In genomic region chr1:155202731-155203515, GRCh38 we compare ENCODE assay signal across 21 cellular contexts. TPM values are rescaled to one million over a fixed set of nuclear protein-coding genes. Genes with fewer than 3 reads are reported as not detected.
DNase-seq lines count a peak whose midpoint lies in the region; ATAC-seq, FAIRE-seq and TF ChIP-seq lines count a peak whose summit lies in the region.
"Had no signal": no experiment of that assay in that cellular context is flagged by ENCODE, and none has a peak within 500 bp of the region (broad histone marks: within the 10 kb centered on the region; RNA-seq: fewer than 3 reads in every experiment).

No MANE protein-coding gene starts in this region.

- H3K4me1 ChIP-seq in heart right ventricle (peaks cover 4 to 17% (median 15%) of the 10 kb centered on the region in 9 donors), K562 (replicated peaks in 1 of 2; ENCODE audit: control insufficient read depth in 2 of 2, insufficient read depth in 2 of 2, low read length in 2 of 2) (peaks cover 13 to 22% of the 10 kb centered on the region in 2 experiments), lower lobe of right lung (peaks cover 15% of the 10 kb centered on the region), gastrocnemius medialis (peaks cover 5 to 14% of the 10 kb centered on the region in 2 donors)

- H2AFZ ChIP-seq in K562 (ENCODE audit: low read depth, low read length), result no peak overlapping the region
- H2AFZ ChIP-seq: GM23338 had no signal

- no peaks in the 10 kb centered on the region for H3K79me2 ChIP-seq in K562 (ENCODE audit: control insufficient read depth, insufficient read depth, low read length)

- no peaks in the 10 kb centered on the region for H3K27me3 ChIP-seq in heart right ventricle
- H3K27me3 ChIP-seq in K562 (ENCODE audit: control insufficient read depth in 2 of 2, insufficient read depth in 2 of 2, low read length in 2 of 2), result no peaks in the 10 kb centered on the region
- no peaks in the 10 kb centered on the region for H3K27me3 ChIP-seq in lower lobe of right lung (ENCODE audit: low read depth)
- H3K27me3 ChIP-seq in gastrocnemius medialis, result no peaks in the 10 kb centered on the region

- peak; percentile 68 for DNase-seq in cardiac septum (ENCODE audit: low spot score)
- no peak for DNase-seq in heart right ventricle
- no peak for DNase-seq in K562 (ENCODE audit: extremely low read depth in 1 of 4, low spot score in 3 of 4)
- peak; percentile 32 for DNase-seq in lower lobe of right lung
- DNase-seq in gastrocnemius medialis, result no peak
- DNase-seq in GM13977 (ENCODE audit: low spot score), result no peak
- DNase-seq: CD4-positive, CD25-positive, alpha-beta regulatory T cell; EL; KBM-7; MV-4-11; NCI-H1436; NCI-H2029; NCI-H2171; NCI-H446; NCI-H69; NK-92 treated with Interleukin-12 subunit alpha and Interleukin-12 subunit beta, amount 100 ng/mL, for 24 hours; SIG-M5 had no signal

- FAIRE-seq in K562 (lab: Jason Lieb, UNC), result no peak
- FAIRE-seq: GM19239 had no signal

- H3K9me1 ChIP-seq in K562 (ENCODE audit: control insufficient read depth, insufficient read depth, low read length), result no peaks in the 10 kb centered on the region

- H3K4me2 ChIP-seq in K562 (ENCODE audit: insufficient read depth, low read length), result no peak overlapping the region
- H3K4me2 ChIP-seq: GM23338 had no signal

- TF ChIP-seq RAD21 in K562 (CRISPR knock-in tag; conservative IDR thresholded peaks at IDR 0.05 in 1 of 2, IDR thresholded peaks at IDR 0.05 in 1 of 2), result no peak

- peaks cover 0 to 14% (median 0%) of the 10 kb centered on the region in 9 donors for H3K36me3 ChIP-seq in heart right ventricle
- H3K36me3 ChIP-seq in K562 (ENCODE audit: control insufficient read depth, insufficient read depth, low read length), result peaks cover 14% of the 10 kb centered on the region; the same call in 2 of the 3 replicates
- H3K36me3 ChIP-seq in lower lobe of right lung, result peaks cover 19% of the 10 kb centered on the region
- no peaks in the 10 kb centered on the region for H3K36me3 ChIP-seq in gastrocnemius medialis

- POLR2A ChIA-PET in K562 (lab: Yijun Ruan, JAX), result no interaction called here

- CTCF ChIA-PET in K562 (lab: Yijun Ruan, JAX; ENCODE audit: low intra/inter-chr PET ratio), result no interaction called here

- TF ChIP-seq POLR2A in K562 (conservative IDR thresholded peaks at IDR 0.05) (no peak), gastrocnemius medialis (IDR thresholded peaks at IDR 0.05) (no peak)

- ATAC-seq in heart right ventricle, result no peak
- ATAC-seq in K562, result no peak
- no peak for ATAC-seq in lower lobe of right lung
- ATAC-seq in GM21717 (IDR thresholded peaks at IDR 0.05; ENCODE audit: unreplicated experiment), result no peak
- no peak for ATAC-seq in gastrocnemius medialis
- ATAC-seq: GM23338 had no signal

- BruUV-seq in K562 (replicated peaks; lab: Mats Ljungman, UMichigan), result no TSS peak

- H3K9me3 ChIP-seq in heart right ventricle (no peaks in the 10 kb centered on the region), K562 (replicated peaks; ENCODE audit: control insufficient read depth, insufficient read depth, low read depth, low read length) (no peaks in the 10 kb centered on the region), lower lobe of right lung (no peaks in the 10 kb centered on the region), gastrocnemius medialis (no peaks in the 10 kb centered on the region)
- H3K9me3 ChIP-seq: Caco-2 had no signal

- TF ChIP-seq EP300 in K562 (IDR thresholded peaks at IDR 0.05; ENCODE audit: low read length), result no peak

- H3K27ac ChIP-seq in heart right ventricle, result no peak overlapping the region
- H3K27ac ChIP-seq in K562 (ENCODE audit: extremely low read depth, low read depth, low read length), result no peak overlapping the region
- H3K27ac ChIP-seq in lower lobe of right lung, result no peak overlapping the region
- no peak overlapping the region for H3K27ac ChIP-seq in gastrocnemius medialis

- TF ChIP-seq CTCF in heart right ventricle (IDR thresholded peaks at IDR 0.05) (no peak), K562 (IDR thresholded peaks at IDR 0.05 in 2 of 3, conservative IDR thresholded peaks at IDR 0.05 in 1 of 3; ENCODE audit: insufficient read depth in 2 of 3, low read depth in 1 of 3, low read length in 3 of 3) (no peak), lower lobe of right lung (IDR thresholded peaks at IDR 0.05) (no peak), gastrocnemius medialis (IDR thresholded peaks at IDR 0.05 in 4 of 5, conservative IDR thresholded peaks at IDR 0.05 in 1 of 5) (no peak), GM13977 (IDR thresholded peaks at IDR 0.05; ENCODE audit: extremely low read depth, insufficient read depth, missing control alignments) (no peak)

- no peaks in the 10 kb centered on the region for H4K20me1 ChIP-seq in K562 (replicated peaks; ENCODE audit: control insufficient read depth, insufficient read depth, low read length)

- WGBS in heart right ventricle, 2 donors, result 91 to 92% methylated on average over 19 of the region's 19 CpGs
- 82% methylated on average over 18 of the region's 19 CpGs for WGBS in K562 (ENCODE audit: insufficient coverage, low coverage, missing lambda C conversion rate)

- peak overlapping the region in 1 of 2 experiments; percentile 82; a peak in 1 of 4 replicates for H3K9ac ChIP-seq in K562 (ENCODE audit: insufficient read depth in 1 of 2, low read depth in 2 of 2, low read length in 2 of 2)

- in situ Hi-C loops in K562 (cut with MboI) (no loop called here), gastrocnemius medialis (cut with MboI; ENCODE audit: low sequenced_read_pairs in 4 of 4) (no loop called here), GM13977 (cut with MboI; ENCODE audit: low pct_unique_long_range_greater_than_20kb, low sequenced_read_pairs, unreplicated experiment) (no loop called here)

- H3K4me3 ChIP-seq in heart right ventricle, result no peak overlapping the region
- no peak overlapping the region for H3K4me3 ChIP-seq in K562
- H3K4me3 ChIP-seq in lower lobe of right lung, result no peak overlapping the region
- no peak overlapping the region for H3K4me3 ChIP-seq in gastrocnemius medialis
- H3K4me3 ChIP-seq: GM23338 had no signal

- intact Hi-C loops in cardiac septum (cut with DNase I) (no loop called here), heart right ventricle (cut with DNase I) (loop anchor here in 1 of 10 donors (10.0 kb wide), 1 partner anchor 392 kb away; no protein-coding TSS in a partner anchor), K562 (cut with micrococcal nuclease) (no loop called here), lower lobe of right lung (cut with DNase I) (no loop called here), gastrocnemius medialis (cut with DNase I; ENCODE audit: low total_unique reads) (no loop called here)

RNA-seq across cellular contexts. Expression of gene THBS3, which starts 4.8 kb away (rescaled TPM):
- total RNA-seq in cardiac septum (11.7 TPM), heart right ventricle (1 to 10 TPM; 3.8 to 8.8 (median 6.4) TPM), K562 (2014; rRNA removed) (2.5 and 3.2 TPM in 2 replicates), K562 (2014; rRNA removed; fragmentation: Illumina TruSeq; extraction: Trizol) (2.0 and 2.4 TPM in 2 replicates), K562 (2015; rRNA removed; fragmentation: Illumina TruSeq; extraction: Trizol) (3.1 and 3.4 TPM in 2 replicates), K562 (2021) (3.3 and 5.0 TPM in 2 replicates), lower lobe of right lung (24.4 TPM), gastrocnemius medialis (1 to 10 TPM; 1.5 to 4.6 (median 3.3) TPM)
- polyA plus RNA-seq in heart right ventricle (10 to 100 TPM in 1 of 2 donors, 1 to 10 TPM in 1; 4.9 to 23.5 TPM), K562 (2011; rRNA removed) (5.8 and 6.8 TPM in 2 replicates), K562 (2014; fragmentation: Illumina TruSeq; extraction: Trizol) (2.5 and 3.2 TPM in 2 replicates), K562 (2014; fragmentation: Nextera tagmentation; extraction: Ambion mirVana) (under 1 TPM; 0.59 to 0.89 TPM), K562 (2014; rRNA removed) (6.6 and 8.3 TPM in 2 replicates)
- total RNA-seq in K562 (2011; cell fraction: chromatin; rRNA removed; ENCODE audit: low replicate concordance), result 41.1 and 69.3 TPM in 2 replicates
- total RNA-seq in K562 (2011; cell fraction: nucleolus; rRNA removed), result 30.0 and 35.2 TPM in 2 replicates
- 23.9 and 24.2 TPM in 2 replicates for total RNA-seq in K562 (2011; cell fraction: nucleoplasm; rRNA removed)
- 4.3 and 5.3 TPM in 2 replicates for polyA plus RNA-seq in K562 (2011; cell fraction: cytosol; rRNA removed)
- 48.2 and 56.8 TPM in 2 replicates for polyA plus RNA-seq in K562 (2011; cell fraction: nucleus; rRNA removed)
- 6.7 and 14.3 TPM in 2 replicates for polyA plus RNA-seq in K562 (2012)
- 4.6 TPM in 2 replicates for polyA minus RNA-seq in K562 (2011; rRNA and poly(A)+ RNA removed)
- polyA minus RNA-seq in K562 (2011; cell fraction: cytosol; rRNA and poly(A)+ RNA removed), result 2.0 and 2.3 TPM in 2 replicates
- polyA minus RNA-seq in K562 (2011; cell fraction: nucleus; rRNA and poly(A)+ RNA removed), result 7.3 and 8.8 TPM in 2 replicates

RNA-seq across cellular contexts. Expression of gene MTX1, which starts 5.6 kb away (rescaled TPM):
- total RNA-seq in cardiac septum, result 16.4 TPM
- 10 to 100 TPM; 13.1 to 25.8 (median 17.1) TPM for total RNA-seq in heart right ventricle
- polyA plus RNA-seq in heart right ventricle, result 10 to 100 TPM; 33.9 to 49.7 TPM
- 16.6 and 32.2 TPM in 2 replicates for total RNA-seq in K562 (2011; cell fraction: chromatin; rRNA removed; ENCODE audit: low replicate concordance)
- 41.9 and 55.9 TPM in 2 replicates for total RNA-seq in K562 (2011; cell fraction: nucleolus; rRNA removed)
- 26.1 and 28.5 TPM in 2 replicates for total RNA-seq in K562 (2011; cell fraction: nucleoplasm; rRNA removed)
- total RNA-seq in K562 (2014; rRNA removed), result 98.4 and 165 TPM in 2 replicates
- total RNA-seq in K562 (2014; rRNA removed; fragmentation: Illumina TruSeq; extraction: Trizol), result 37.3 and 44.6 TPM in 2 replicates
- 65.1 and 66.9 TPM in 2 replicates for total RNA-seq in K562 (2015; rRNA removed; fragmentation: Illumina TruSeq; extraction: Trizol)
- 73.8 and 83.3 TPM in 2 replicates for total RNA-seq in K562 (2021)
- 65.8 and 73.3 TPM in 2 replicates for polyA plus RNA-seq in K562 (2011; rRNA removed)
- polyA plus RNA-seq in K562 (2011; cell fraction: cytosol; rRNA removed), result 102 and 177 TPM in 2 replicates
- polyA plus RNA-seq in K562 (2011; cell fraction: nucleus; rRNA removed), result 65.2 and 88.3 TPM in 2 replicates
- 79.8 and 86.4 TPM in 2 replicates for polyA plus RNA-seq in K562 (2012)
- 80.0 and 88.4 TPM in 2 replicates for polyA plus RNA-seq in K562 (2014; fragmentation: Illumina TruSeq; extraction: Trizol)
- 10 to 100 TPM; 29.1 to 66.3 TPM for polyA plus RNA-seq in K562 (2014; fragmentation: Nextera tagmentation; extraction: Ambion mirVana)
- polyA plus RNA-seq in K562 (2014; rRNA removed), result 83.5 and 90.5 TPM in 2 replicates
- 25.2 and 38.9 TPM in 2 replicates for polyA minus RNA-seq in K562 (2011; rRNA and poly(A)+ RNA removed)
- polyA minus RNA-seq in K562 (2011; cell fraction: cytosol; rRNA and poly(A)+ RNA removed), result 35.6 and 41.5 TPM in 2 replicates
- 26.3 and 28.4 TPM in 2 replicates for polyA minus RNA-seq in K562 (2011; cell fraction: nucleus; rRNA and poly(A)+ RNA removed)
- 27.9 TPM for total RNA-seq in lower lobe of right lung
- 10 to 100 TPM; 14.4 to 26.9 (median 24.6) TPM for total RNA-seq in gastrocnemius medialis

RNA-seq across cellular contexts. Expression of gene TRIM46, which starts 29.3 kb away (rescaled TPM):
- not detected for total RNA-seq in cardiac septum
- total RNA-seq in heart right ventricle, result under 1 TPM in 2 of 10 donors, not detected in 8; 0.10 to 0.35 TPM
- under 1 TPM; 0.04 to 0.07 TPM for polyA plus RNA-seq in heart right ventricle
- total RNA-seq in K562 (2011; cell fraction: chromatin; rRNA removed; ENCODE audit: low replicate concordance), result 0.95 and 1.8 TPM in 2 replicates
- 0.67 and 0.92 TPM in 2 replicates for total RNA-seq in K562 (2011; cell fraction: nucleolus; rRNA removed)
- 0.66 and 1.1 TPM in 2 replicates for total RNA-seq in K562 (2011; cell fraction: nucleoplasm; rRNA removed)
- 0.04 and 0.05 TPM in 2 replicates for total RNA-seq in K562 (2014; rRNA removed)
- not detected in 2 replicates for total RNA-seq in K562 (2014; rRNA removed; fragmentation: Illumina TruSeq; extraction: Trizol)
- 0.14 TPM in 1 of 2 replicates, not detected in the other for total RNA-seq in K562 (2015; rRNA removed; fragmentation: Illumina TruSeq; extraction: Trizol)
- 0.22 and 0.60 TPM in 2 replicates for total RNA-seq in K562 (2021)
- polyA plus RNA-seq in K562 (2011; rRNA removed), result 0.08 and 0.12 TPM in 2 replicates
- 0.13 and 0.18 TPM in 2 replicates for polyA plus RNA-seq in K562 (2011; cell fraction: cytosol; rRNA removed)
- 0.59 and 0.64 TPM in 2 replicates for polyA plus RNA-seq in K562 (2011; cell fraction: nucleus; rRNA removed)
- 0.16 and 0.29 TPM in 2 replicates for polyA plus RNA-seq in K562 (2012)
- 0.15 and 0.18 TPM in 2 replicates for polyA plus RNA-seq in K562 (2014; fragmentation: Illumina TruSeq; extraction: Trizol)
- polyA plus RNA-seq in K562 (2014; fragmentation: Nextera tagmentation; extraction: Ambion mirVana), result not detected
- 0.11 and 0.41 TPM in 2 replicates for polyA plus RNA-seq in K562 (2014; rRNA removed)
- 0.09 TPM in 1 of 2 replicates, not detected in the other for polyA minus RNA-seq in K562 (2011; rRNA and poly(A)+ RNA removed)
- not detected in 2 replicates for polyA minus RNA-seq in K562 (2011; cell fraction: cytosol; rRNA and poly(A)+ RNA removed)
- polyA minus RNA-seq in K562 (2011; cell fraction: nucleus; rRNA and poly(A)+ RNA removed), result 0.13 TPM in 1 of 2 replicates, not detected in the other
- total RNA-seq in lower lobe of right lung, result 0.35 TPM
- not detected for total RNA-seq in gastrocnemius medialis

RNA-seq across cellular contexts. Expression of gene KRTCAP2, which starts 29.8 kb away (rescaled TPM):
- 112 TPM for total RNA-seq in cardiac septum
- 100 to 1,000 TPM in 9 of 10 donors, 10 to 100 TPM in 1; 96.1 to 173 (median 114) TPM for total RNA-seq in heart right ventricle
- polyA plus RNA-seq in heart right ventricle, result 100 to 1,000 TPM; 302 to 355 TPM
- 114 and 195 TPM in 2 replicates for total RNA-seq in K562 (2011; cell fraction: chromatin; rRNA removed; ENCODE audit: low replicate concordance)
- 338 and 376 TPM in 2 replicates for total RNA-seq in K562 (2011; cell fraction: nucleolus; rRNA removed)
- 298 TPM in 2 replicates for total RNA-seq in K562 (2011; cell fraction: nucleoplasm; rRNA removed)
- 211 and 255 TPM in 2 replicates for total RNA-seq in K562 (2014; rRNA removed)
- 226 and 244 TPM in 2 replicates for total RNA-seq in K562 (2014; rRNA removed; fragmentation: Illumina TruSeq; extraction: Trizol)
- total RNA-seq in K562 (2015; rRNA removed; fragmentation: Illumina TruSeq; extraction: Trizol), result 290 and 294 TPM in 2 replicates
- 243 and 253 TPM in 2 replicates for total RNA-seq in K562 (2021)
- 129 and 178 TPM in 2 replicates for polyA plus RNA-seq in K562 (2011; rRNA removed)
- polyA plus RNA-seq in K562 (2011; cell fraction: cytosol; rRNA removed), result 462 and 551 TPM in 2 replicates
- 206 and 232 TPM in 2 replicates for polyA plus RNA-seq in K562 (2011; cell fraction: nucleus; rRNA removed)
- polyA plus RNA-seq in K562 (2012), result 327 and 494 TPM in 2 replicates
- polyA plus RNA-seq in K562 (2014; fragmentation: Illumina TruSeq; extraction: Trizol), result 418 and 443 TPM in 2 replicates
- polyA plus RNA-seq in K562 (2014; fragmentation: Nextera tagmentation; extraction: Ambion mirVana), result 100 to 1,000 TPM; 429 to 436 TPM
- polyA plus RNA-seq in K562 (2014; rRNA removed), result 126 and 196 TPM in 2 replicates
- polyA minus RNA-seq in K562 (2011; rRNA and poly(A)+ RNA removed), result 153 and 212 TPM in 2 replicates
- 167 and 266 TPM in 2 replicates for polyA minus RNA-seq in K562 (2011; cell fraction: cytosol; rRNA and poly(A)+ RNA removed)
- 51.4 and 83.0 TPM in 2 replicates for polyA minus RNA-seq in K562 (2011; cell fraction: nucleus; rRNA and poly(A)+ RNA removed)
- 173 TPM for total RNA-seq in lower lobe of right lung
- 100 to 1,000 TPM in 1 of 4 donors, 10 to 100 TPM in 3; 59.6 to 102 (median 91.6) TPM for total RNA-seq in gastrocnemius medialis

RNA-seq across cellular contexts. Expression of gene ENTREP3, which starts 52.4 kb away (rescaled TPM):
- total RNA-seq in cardiac septum, result 15.5 TPM
- total RNA-seq in heart right ventricle, result 10 to 100 TPM in 7 of 10 donors, 1 to 10 TPM in 3; 8.6 to 21.0 (median 11.3) TPM
- 10 to 100 TPM in 1 of 2 donors, 1 to 10 TPM in 1; 7.1 to 13.7 TPM for polyA plus RNA-seq in heart right ventricle
- 20.6 and 45.2 TPM in 2 replicates for total RNA-seq in K562 (2011; cell fraction: chromatin; rRNA removed; ENCODE audit: low replicate concordance)
- 38.6 and 38.9 TPM in 2 replicates for total RNA-seq in K562 (2011; cell fraction: nucleolus; rRNA removed)
- 36.1 and 52.0 TPM in 2 replicates for total RNA-seq in K562 (2011; cell fraction: nucleoplasm; rRNA removed)
- total RNA-seq in K562 (2014; rRNA removed), result 6.4 and 10.6 TPM in 2 replicates
- 1.9 and 2.0 TPM in 2 replicates for total RNA-seq in K562 (2014; rRNA removed; fragmentation: Illumina TruSeq; extraction: Trizol)
- total RNA-seq in K562 (2015; rRNA removed; fragmentation: Illumina TruSeq; extraction: Trizol), result 3.4 and 4.1 TPM in 2 replicates
- 41.8 and 43.0 TPM in 2 replicates for total RNA-seq in K562 (2021)
- polyA plus RNA-seq in K562 (2011; rRNA removed), result 5.9 and 17.5 TPM in 2 replicates
- 10.9 and 13.6 TPM in 2 replicates for polyA plus RNA-seq in K562 (2011; cell fraction: cytosol; rRNA removed)
- polyA plus RNA-seq in K562 (2011; cell fraction: nucleus; rRNA removed), result 30.5 and 33.5 TPM in 2 replicates
- polyA plus RNA-seq in K562 (2012), result 23.2 and 25.9 TPM in 2 replicates
- 11.8 and 21.9 TPM in 2 replicates for polyA plus RNA-seq in K562 (2014; fragmentation: Illumina TruSeq; extraction: Trizol)
- 1 to 10 TPM; 2.0 to 2.1 TPM for polyA plus RNA-seq in K562 (2014; fragmentation: Nextera tagmentation; extraction: Ambion mirVana)
- 15.4 and 17.7 TPM in 2 replicates for polyA plus RNA-seq in K562 (2014; rRNA removed)
- polyA minus RNA-seq in K562 (2011; rRNA and poly(A)+ RNA removed), result 3.8 and 3.9 TPM in 2 replicates
- 13.7 and 24.0 TPM in 2 replicates for polyA minus RNA-seq in K562 (2011; cell fraction: cytosol; rRNA and poly(A)+ RNA removed)
- 6.2 and 7.2 TPM in 2 replicates for polyA minus RNA-seq in K562 (2011; cell fraction: nucleus; rRNA and poly(A)+ RNA removed)
- total RNA-seq in lower lobe of right lung, result 22.9 TPM
- 10 to 100 TPM in 3 of 4 donors, 1 to 10 TPM in 1; 7.9 to 22.3 (median 18.8) TPM for total RNA-seq in gastrocnemius medialis

Comparison
In these comparisons a context has a peak if more than half of its experiments do, and no peak if none do; other contexts are left out.
1. DNase-seq: peak in cardiac septum (single experiment) and lower lobe of right lung (single experiment); none in heart right ventricle (0 of 2), K562 (0 of 4), gastrocnemius medialis (0 of 2) and GM13977 (single experiment).